In the genomic region with DNA sequence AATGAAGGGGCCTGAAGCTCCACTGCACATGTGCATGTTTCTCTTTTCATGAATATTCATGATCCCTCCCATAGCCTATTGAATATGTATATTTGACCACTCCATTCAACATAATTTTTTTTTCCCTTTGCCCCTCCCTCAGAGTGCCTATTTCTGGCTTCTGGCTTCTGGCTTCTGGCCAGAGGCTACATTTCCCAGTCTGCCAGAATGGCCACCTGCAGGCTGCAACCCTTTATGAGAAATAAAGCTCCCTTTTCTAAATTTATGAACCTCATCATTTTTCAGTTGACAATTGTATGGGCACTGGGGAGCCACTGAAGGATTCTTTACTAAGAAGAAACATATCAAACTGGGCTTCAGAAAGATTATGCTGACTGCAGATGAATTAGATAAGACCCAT, we compare ENCODE assay signal across 8 cellular contexts.
"Had no signal": no experiment of that assay in that cellular context is flagged by ENCODE, and none has a peak within 500 bp of the region (broad histone marks: within the 10 kb centered on the region; RNA-seq: fewer than 3 reads in every experiment).

No MANE protein-coding gene starts in this region.

- DNase-seq: activated CD4-positive, alpha-beta T cell treated with anti-CD3 and anti-CD28 coated beads, Interleukin-2, amount 50 U/mL, for 1 hour; activated naive CD4-positive, alpha-beta T cell treated with anti-CD3 and anti-CD28 coated beads, Interleukin-2, amount 10 ng/mL, durations not matched to agents 7 days and 5 days; activated T-cell treated with anti-CD3 and anti-CD28 coated beads for 4 hours; colonic mucosa; effector memory CD4-positive, alpha-beta T cell; sigmoid colon; stimulated activated CD4-positive, alpha-beta T cell treated with anti-CD3 and anti-CD28 coated beads, Interleukin-12 subunit alpha, Interleukin-12 subunit beta, amount 100 ng/mL, for 4 hours; stimulated activated naive CD8-positive, alpha-beta T cell treated with anti-CD3 and anti-CD28 coated beads, Interleukin-15, Interleukin-2, amounts not matched to agents 100 U/mL and 50 U/mL, for 24 hours had no signal
